ENCODE assay signal across 20 cellular contexts in the genomic region with DNA sequence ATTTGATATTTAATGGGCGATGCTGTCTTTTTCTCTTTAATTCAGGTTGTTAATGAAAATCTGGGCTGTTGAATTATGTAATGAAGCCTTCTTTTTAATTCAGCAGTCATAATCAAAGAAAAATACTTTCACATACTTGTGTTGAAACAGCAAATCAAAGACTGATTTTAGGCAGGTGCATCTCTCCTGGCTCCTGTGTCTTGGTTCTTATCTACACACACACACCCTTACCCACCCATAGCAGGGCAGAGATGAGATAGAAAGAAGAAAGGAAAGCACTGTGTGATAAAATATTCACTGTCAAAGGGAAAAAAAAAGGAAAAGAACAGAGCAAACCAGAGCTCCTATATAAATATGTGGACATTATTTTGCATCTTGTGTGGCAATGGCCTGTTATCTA.
"Had no signal": no experiment of that assay in that cellular context is flagged by ENCODE, and none has a peak within 500 bp of the region (broad histone marks: within the 10 kb centered on the region; RNA-seq: fewer than 3 reads in every experiment).

No MANE protein-coding gene starts in this region.

- DNase-seq: activated B cell treated with CpG ODN at 0.5 μM for 24 hours; activated CD4-positive, alpha-beta T cell treated with anti-CD3 and anti-CD28 coated beads for 36 hours; activated CD4-positive, alpha-beta T cell treated with anti-CD3 and anti-CD28 coated beads, Interleukin-2, amount 50 U/mL, for 4 hours; activated CD8-positive, alpha-beta memory T cell treated with anti-CD3 and anti-CD28 coated beads, Interleukin-2, amount 50 U/mL, for 48 hours; activated naive CD4-positive, alpha-beta T cell; activated naive CD8-positive, alpha-beta T cell treated with anti-CD3 and anti-CD28 coated beads, Interleukin-2, amount 10 ng/mL, durations not matched to agents 7 days and 5 days; activated T-cell treated with anti-CD3 and anti-CD28 coated beads, Interleukin-2, amount 50 U/mL, for 4 hours; amniotic stem cell; effector CD4-positive, alpha-beta T cell; mammary epithelial cell; retina; sigmoid colon; stimulated activated CD4-positive, alpha-beta T cell treated with anti-CD3 and anti-CD28 coated beads, Interleukin-4, amount 100 ng/mL, for 24 hours; stimulated activated naive CD8-positive, alpha-beta T cell treated with anti-CD3 and anti-CD28 coated beads, Interleukin-15, Interleukin-2, amounts not matched to agents 100 U/mL and 50 U/mL, for 24 hours; T-helper 17 cell; upper lobe of right lung had no signal

- ATAC-seq: activated CD4-positive, alpha-beta T cell treated with anti-CD3 and anti-CD28 coated beads for 36 hours; activated T-cell treated with anti-CD3 and anti-CD28 coated beads, Interleukin-2, amount 50 U/mL, for 4 hours; left lobe of liver; stimulated activated naive CD8-positive, alpha-beta T cell treated with anti-CD3 and anti-CD28 coated beads, Interleukin-15, Interleukin-2, amounts not matched to agents 100 U/mL and 50 U/mL, for 24 hours; T-helper 17 cell had no signal

- H3K4me1 Mint-ChIP-seq: activated CD4-positive, alpha-beta T cell treated with anti-CD3 and anti-CD28 coated beads for 36 hours had no signal

- H3K27me3 ChIP-seq: neural progenitor cell, sigmoid colon, upper lobe of right lung had no signal

- H3K27ac Mint-ChIP-seq: activated B cell treated with CpG ODN at 0.5 μM for 24 hours; activated CD4-positive, alpha-beta T cell treated with anti-CD3 and anti-CD28 coated beads for 36 hours; activated naive CD8-positive, alpha-beta T cell treated with anti-CD3 and anti-CD28 coated beads, Interleukin-2, amount 10 ng/mL, durations not matched to agents 7 days and 5 days; activated T-helper 2 cell treated with anti-CD3 and anti-CD28 coated beads, Interferon-gamma antibody, Interleukin-2, Interleukin-4, amounts not matched to agents 10 μg/mL and 5 μg/mL and 100 μg/mL, durations not matched to agents 14 hours and 24 hours and 36 hours; dendritic cell treated with granulocyte-macrophage colony-stimulating factor and Interleukin-4, amounts not matched to agents 40 ng/mL and 50 ng/mL, for 4 days; neural progenitor cell; T-helper 17 cell had no signal

- H3K9me3 ChIP-seq: sigmoid colon, upper lobe of right lung had no signal

- H3K27me3 Mint-ChIP-seq: activated B cell treated with CpG ODN at 0.5 μM for 24 hours; activated CD4-positive, alpha-beta T cell treated with anti-CD3 and anti-CD28 coated beads for 36 hours; activated naive CD8-positive, alpha-beta T cell treated with anti-CD3 and anti-CD28 coated beads, Interleukin-2, amount 10 ng/mL, durations not matched to agents 7 days and 5 days; dendritic cell treated with granulocyte-macrophage colony-stimulating factor and Interleukin-4, amounts not matched to agents 40 ng/mL and 50 ng/mL, for 4 days; T-helper 17 cell had no signal

- H3K4me3 Mint-ChIP-seq: activated B cell treated with CpG ODN at 0.5 μM for 24 hours; activated CD4-positive, alpha-beta T cell treated with anti-CD3 and anti-CD28 coated beads for 36 hours; activated naive CD8-positive, alpha-beta T cell treated with anti-CD3 and anti-CD28 coated beads, Interleukin-2, amount 10 ng/mL, durations not matched to agents 7 days and 5 days; activated T-cell treated with anti-CD3 and anti-CD28 coated beads, Interleukin-2, amount 50 U/mL, for 4 hours; dendritic cell treated with granulocyte-macrophage colony-stimulating factor and Interleukin-4, amounts not matched to agents 40 ng/mL and 50 ng/mL, for 4 days; neural progenitor cell; T-helper 17 cell had no signal

- H3K27ac ChIP-seq: neural progenitor cell, sigmoid colon, upper lobe of right lung had no signal

- H3K9me3 Mint-ChIP-seq: activated B cell treated with CpG ODN at 0.5 μM for 24 hours; activated naive CD8-positive, alpha-beta T cell treated with anti-CD3 and anti-CD28 coated beads, Interleukin-2, amount 10 ng/mL, durations not matched to agents 7 days and 5 days; activated T-cell treated with anti-CD3 and anti-CD28 coated beads, Interleukin-2, amount 50 U/mL, for 4 hours; activated T-helper 2 cell treated with anti-CD3 and anti-CD28 coated beads, Interferon-gamma antibody, Interleukin-2, Interleukin-4, amounts not matched to agents 10 μg/mL and 5 μg/mL and 100 μg/mL, durations not matched to agents 14 hours and 24 hours and 36 hours; dendritic cell treated with granulocyte-macrophage colony-stimulating factor and Interleukin-4, amounts not matched to agents 40 ng/mL and 50 ng/mL, for 4 days; neural progenitor cell had no signal

- H3K4me1 ChIP-seq: sigmoid colon, upper lobe of right lung had no signal

- H3K4me3 ChIP-seq: neural progenitor cell, sigmoid colon, upper lobe of right lung had no signal
